ENCODE assay signal across 12 cellular contexts in the genomic region with DNA sequence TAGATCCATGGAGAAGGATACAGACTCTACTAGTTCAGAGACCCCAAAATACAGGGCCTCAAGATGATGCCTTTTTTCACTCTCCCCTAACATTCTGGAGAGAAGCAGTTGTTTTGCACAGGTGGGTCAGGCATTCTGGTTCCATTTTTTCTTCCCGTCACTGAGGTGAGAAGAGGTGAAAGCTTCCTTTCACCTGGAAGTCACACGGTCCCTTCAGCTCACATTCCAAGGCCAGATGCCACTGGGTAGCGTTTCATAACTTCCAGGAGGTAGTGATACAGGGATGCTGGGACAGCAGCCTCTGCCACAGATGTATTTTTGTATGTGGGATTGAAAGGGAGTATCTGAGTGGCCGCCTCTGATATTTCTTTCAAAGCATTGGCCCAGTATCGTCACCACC. TPM values are rescaled to one million over a fixed set of nuclear protein-coding genes. Genes with fewer than 3 reads are reported as not detected.
DNase-seq lines count a peak whose midpoint lies in the region; ATAC-seq, FAIRE-seq and TF ChIP-seq lines count a peak whose summit lies in the region.
"Had no signal": no experiment of that assay in that cellular context is flagged by ENCODE, and none has a peak within 500 bp of the region (broad histone marks: within the 10 kb centered on the region; RNA-seq: fewer than 3 reads in every experiment).

No MANE protein-coding gene starts in this region.

- peaks cover 0 to 27% (median 6%) of the 10 kb centered on the region in 4 donors for H3K4me1 Mint-ChIP-seq in CD4-positive, CD25-positive, alpha-beta regulatory T cell
- H3K4me1 Mint-ChIP-seq in GM23338 = peaks cover 7% of the 10 kb centered on the region; the same call in 2 of the 3 replicates
- peaks cover 14% of the 10 kb centered on the region for H3K4me1 Mint-ChIP-seq in activated naive CD8-positive, alpha-beta T cell treated with anti-CD3 and anti-CD28 coated beads for 36 hours
- H3K4me1 Mint-ChIP-seq in naive B cell = peaks cover 8 to 21% (median 20%) of the 10 kb centered on the region in 3 donors

- no peaks in the 10 kb centered on the region for H3K9me3 ChIP-seq in CD4-positive, CD25-positive, alpha-beta regulatory T cell (ENCODE audit: control insufficient read depth in 2 of 2, low read length in 2 of 2)

- FAIRE-seq in GM19239 (lab: Jason Lieb, UNC) = no peak

- no peak overlapping the region for H3K4me3 ChIP-seq in CD4-positive, CD25-positive, alpha-beta regulatory T cell (ENCODE audit: low read depth, low read length)
- no peak overlapping the region for H3K4me3 ChIP-seq in GM23338

- no peak overlapping the region for H3K4me2 ChIP-seq in GM23338

- no peak overlapping the region for H3K27ac ChIP-seq in CD4-positive, CD25-positive, alpha-beta regulatory T cell (ENCODE audit: insufficient read depth, low read length, poor library complexity, severe bottlenecking)
- no peak overlapping the region for H3K27ac ChIP-seq in GM23338 (ENCODE audit: low read depth)

- no peak for TF ChIP-seq CTCF in GM23338 (conservative IDR thresholded peaks at IDR 0.05; ENCODE audit: low read depth in 2 of 2)

- peaks cover 13% of the 10 kb centered on the region for H3K36me3 Mint-ChIP-seq in CD4-positive, CD25-positive, alpha-beta regulatory T cell
- H3K36me3 Mint-ChIP-seq in GM23338 (ENCODE audit: low read depth) (peaks cover 69% of the 10 kb centered on the region), naive B cell (peaks cover 0 to 6% of the 10 kb centered on the region in 2 donors)
- peaks cover 24% of the 10 kb centered on the region for H3K36me3 Mint-ChIP-seq in activated naive CD8-positive, alpha-beta T cell treated with anti-CD3 and anti-CD28 coated beads for 36 hours

- peak overlapping the region; percentile 29 to 95 (median 92) for H3K4me3 Mint-ChIP-seq in CD4-positive, CD25-positive, alpha-beta regulatory T cell
- H3K4me3 Mint-ChIP-seq in GM23338 (peak overlapping the region; percentile 89; the same call in 2 of the 3 replicates), naive B cell (peak overlapping the region in 7 of 8 donors; percentile 45 to 92 (median 83))
- H3K4me3 Mint-ChIP-seq in activated naive CD8-positive, alpha-beta T cell treated with anti-CD3 and anti-CD28 coated beads for 36 hours = peak overlapping the region; percentile 91

- H3K4me1 ChIP-seq in CD4-positive, CD25-positive, alpha-beta regulatory T cell (ENCODE audit: control insufficient read depth, insufficient read depth, low read length, poor library complexity, severe bottlenecking) = peaks cover 15% of the 10 kb centered on the region
- H3K4me1 ChIP-seq in GM23338 (ENCODE audit: insufficient read depth) = 0 out of 2 replicates have a peak, but pooled peaks cover 8% of the 10 kb centered on the region

- H3K27me3 ChIP-seq in CD4-positive, CD25-positive, alpha-beta regulatory T cell (ENCODE audit: control insufficient read depth, insufficient read depth, low read length) = no peaks in the 10 kb centered on the region
- no peaks in the 10 kb centered on the region for H3K27me3 ChIP-seq in GM23338 (ENCODE audit: insufficient read depth)

- H3K36me3 ChIP-seq in CD4-positive, CD25-positive, alpha-beta regulatory T cell (ENCODE audit: control insufficient read depth, insufficient read depth, low read length) = peaks cover 26% of the 10 kb centered on the region
- 0 out of 2 replicates have a peak, but pooled peaks cover 2% of the 10 kb centered on the region for H3K36me3 ChIP-seq in GM23338 (ENCODE audit: insufficient read depth)

- 0 out of 2 replicates have a peak, but pooled peaks cover 9% of the 10 kb centered on the region for H3F3A ChIP-seq in GM23338 (replicated peaks; ENCODE audit: low read depth)

- DNase-seq in CD4-positive, CD25-positive, alpha-beta regulatory T cell = no peak
- DNase-seq in GM23338 (ENCODE audit: low spot score) (no peak), naive B cell (no peak), GM19239 (ENCODE audit: insufficient read length, low spot score) (no peak)
- DNase-seq in activated naive CD8-positive, alpha-beta T cell treated with anti-CD3 and anti-CD28 coated beads for 36 hours = no peak
- DNase-seq: activated gamma-delta T cell, caudate nucleus, kidney glomerular epithelial cell, NCI-H1105, SW 1271 had no signal

- H3K27me3 Mint-ChIP-seq in CD4-positive, CD25-positive, alpha-beta regulatory T cell = no peaks in the 10 kb centered on the region
- H3K27me3 Mint-ChIP-seq in GM23338 (ENCODE audit: insufficient read depth, low read depth, poor library complexity) (peaks cover 18% of the 10 kb centered on the region), naive B cell (no peaks in the 10 kb centered on the region)
- H3K27me3 Mint-ChIP-seq in activated naive CD8-positive, alpha-beta T cell treated with anti-CD3 and anti-CD28 coated beads for 36 hours = no peaks in the 10 kb centered on the region

- peaks cover 4% of the 10 kb centered on the region; the same call in 1 of the 2 replicates for H4K20me1 ChIP-seq in GM23338 (replicated peaks; ENCODE audit: insufficient read depth)

- no peak for ATAC-seq in CD4-positive, CD25-positive, alpha-beta regulatory T cell (ENCODE audit: low read depth in 2 of 2)
- no peak for ATAC-seq in GM23338
- no peak for ATAC-seq in naive B cell (ENCODE audit: low read depth in 2 of 2)
- no peak for ATAC-seq in HG02678 (IDR thresholded peaks at IDR 0.05; ENCODE audit: unreplicated experiment)
- ATAC-seq in GM19324 (IDR thresholded peaks at IDR 0.05; ENCODE audit: low FRiP score, unreplicated experiment) = no peak

- 0 out of 2 replicates have a peak, but pooled peaks cover 4% of the 10 kb centered on the region for H3K9me2 ChIP-seq in GM23338 (ENCODE audit: insufficient read depth)

- peaks cover 12% of the 10 kb centered on the region for H3K79me2 ChIP-seq in GM23338 (replicated peaks; ENCODE audit: insufficient read depth)

- H3K27ac Mint-ChIP-seq in CD4-positive, CD25-positive, alpha-beta regulatory T cell = no peak overlapping the region
- no peak overlapping the region for H3K27ac Mint-ChIP-seq in GM23338
- no peak overlapping the region for H3K27ac Mint-ChIP-seq in activated naive CD8-positive, alpha-beta T cell treated with anti-CD3 and anti-CD28 coated beads for 36 hours
- H3K27ac Mint-ChIP-seq in naive B cell = peak overlapping the region in 3 of 6 donors; percentile 44 to 92 (median 89)

- H2AFZ ChIP-seq in GM23338 = no peak overlapping the region

- H3K9me3 Mint-ChIP-seq in CD4-positive, CD25-positive, alpha-beta regulatory T cell = no peaks in the 10 kb centered on the region
- peaks cover 30% of the 10 kb centered on the region for H3K9me3 Mint-ChIP-seq in GM23338
- peaks cover 2% of the 10 kb centered on the region for H3K9me3 Mint-ChIP-seq in activated naive CD8-positive, alpha-beta T cell treated with anti-CD3 and anti-CD28 coated beads for 36 hours
- H3K9me3 Mint-ChIP-seq in naive B cell = no peaks in the 10 kb centered on the region

TF ChIP-seq in GM23338, 12 proteins besides CTCF, POLR2A, EP300 and RAD21:
- no peak for TF ChIP-seq ZNF114 (CRISPR knock-in tag; IDR thresholded peaks at IDR 0.05)
- TF ChIP-seq STAT1 (IDR thresholded peaks at IDR 0.05; ENCODE audit: unreplicated experiment) = no peak
TF ChIP-seq in GM23338: peak in this region for 0.

RNA-seq across cellular contexts. Expression of a gene that starts 1.9 kb away (rescaled TPM):
- 97.5 TPM for total RNA-seq in CD4-positive, CD25-positive, alpha-beta regulatory T cell
- polyA plus RNA-seq in CD4-positive, CD25-positive, alpha-beta regulatory T cell = 10 to 100 TPM; 20.5 to 28.0 (median 22.8) TPM
- 53.2 and 64.6 TPM in 2 replicates for total RNA-seq in GM23338 (2014; rRNA removed; shearing (Covaris generic))
- polyA plus RNA-seq in GM23338 (2016; fragmentation: Nextera tagmentation; extraction: Ambion mirVana) (79.0 and 88.0 TPM in 2 replicates), naive B cell (ENCODE audit: low read depth in 6 of 6) (10 to 100 TPM; 16.7 to 27.7 (median 19.6) TPM)
- total RNA-seq in activated naive CD8-positive, alpha-beta T cell treated with anti-CD3 and anti-CD28 coated beads for 36 hours = 10 to 100 TPM; 72.9 to 77.0 TPM

RNA-seq across cellular contexts. Expression of a gene that starts 13.1 kb away (rescaled TPM):
- 15.6 TPM for total RNA-seq in CD4-positive, CD25-positive, alpha-beta regulatory T cell
- 1 to 10 TPM; 5.6 to 8.8 (median 8.1) TPM for polyA plus RNA-seq in CD4-positive, CD25-positive, alpha-beta regulatory T cell
- total RNA-seq in GM23338 (2014; rRNA removed; shearing (Covaris generic)) = 23.4 and 26.2 TPM in 2 replicates
- polyA plus RNA-seq in GM23338 (2016; fragmentation: Nextera tagmentation; extraction: Ambion mirVana) (6.9 and 11.1 TPM in 2 replicates), naive B cell (ENCODE audit: low read depth in 6 of 6) (10 to 100 TPM in 1 of 6 donors, 1 to 10 TPM in 5; 5.9 to 18.8 (median 8.6) TPM)
- total RNA-seq in activated naive CD8-positive, alpha-beta T cell treated with anti-CD3 and anti-CD28 coated beads for 36 hours = 1 to 10 TPM; 3.2 to 3.3 TPM

RNA-seq across cellular contexts. Expression of a gene that starts 30.8 kb away (rescaled TPM):
- total RNA-seq in CD4-positive, CD25-positive, alpha-beta regulatory T cell = 7.1 TPM
- polyA plus RNA-seq in CD4-positive, CD25-positive, alpha-beta regulatory T cell = 1 to 10 TPM; 2.0 to 4.4 (median 3.0) TPM
- 5.8 and 6.6 TPM in 2 replicates for total RNA-seq in GM23338 (2014; rRNA removed; shearing (Covaris generic))
- 13.9 and 17.4 TPM in 2 replicates for polyA plus RNA-seq in GM23338 (2016; fragmentation: Nextera tagmentation; extraction: Ambion mirVana)
- total RNA-seq in activated naive CD8-positive, alpha-beta T cell treated with anti-CD3 and anti-CD28 coated beads for 36 hours = 10 to 100 TPM in 1 of 2 experiments, 1 to 10 TPM in 1; 7.0 to 10.2 TPM
- polyA plus RNA-seq in naive B cell (ENCODE audit: low read depth in 6 of 6) = 1 to 10 TPM in 5 of 6 donors, not detected in 1; 1.5 to 3.2 (median 2.5) TPM

RNA-seq across cellular contexts. Expression of a gene that starts 30.9 kb away (rescaled TPM):
- 110 TPM for total RNA-seq in CD4-positive, CD25-positive, alpha-beta regulatory T cell
- 100 to 1,000 TPM in 1 of 4 donors, 10 to 100 TPM in 3; 77.5 to 111 (median 87.5) TPM for polyA plus RNA-seq in CD4-positive, CD25-positive, alpha-beta regulatory T cell
- 60.1 and 81.9 TPM in 2 replicates for total RNA-seq in GM23338 (2014; rRNA removed; shearing (Covaris generic))
- polyA plus RNA-seq in GM23338 (2016; fragmentation: Nextera tagmentation; extraction: Ambion mirVana) (42.3 TPM in 2 replicates), naive B cell (ENCODE audit: low read depth in 6 of 6) (10 to 100 TPM; 63.0 to 91.4 (median 73.5) TPM)
- total RNA-seq in activated naive CD8-positive, alpha-beta T cell treated with anti-CD3 and anti-CD28 coated beads for 36 hours = 10 to 100 TPM; 70.7 to 73.9 TPM

RNA-seq across cellular contexts. Expression of a gene that starts 32.3 kb away (rescaled TPM):
- 22.0 TPM for total RNA-seq in CD4-positive, CD25-positive, alpha-beta regulatory T cell
- under 1 TPM; 0.13 to 0.41 (median 0.34) TPM for polyA plus RNA-seq in CD4-positive, CD25-positive, alpha-beta regulatory T cell
- total RNA-seq in GM23338 (2014; rRNA removed; shearing (Covaris generic)) = 1.8 and 2.1 TPM in 2 replicates
- polyA plus RNA-seq in GM23338 (2016; fragmentation: Nextera tagmentation; extraction: Ambion mirVana) = 2.0 and 2.2 TPM in 2 replicates
- 1 to 10 TPM; 1.6 TPM for total RNA-seq in activated naive CD8-positive, alpha-beta T cell treated with anti-CD3 and anti-CD28 coated beads for 36 hours
- under 1 TPM in 5 of 6 donors, not detected in 1; 0.14 to 0.88 (median 0.51) TPM for polyA plus RNA-seq in naive B cell (ENCODE audit: low read depth in 6 of 6)
